1 cellular context compared by ENCODE assay signal in the genomic region with DNA sequence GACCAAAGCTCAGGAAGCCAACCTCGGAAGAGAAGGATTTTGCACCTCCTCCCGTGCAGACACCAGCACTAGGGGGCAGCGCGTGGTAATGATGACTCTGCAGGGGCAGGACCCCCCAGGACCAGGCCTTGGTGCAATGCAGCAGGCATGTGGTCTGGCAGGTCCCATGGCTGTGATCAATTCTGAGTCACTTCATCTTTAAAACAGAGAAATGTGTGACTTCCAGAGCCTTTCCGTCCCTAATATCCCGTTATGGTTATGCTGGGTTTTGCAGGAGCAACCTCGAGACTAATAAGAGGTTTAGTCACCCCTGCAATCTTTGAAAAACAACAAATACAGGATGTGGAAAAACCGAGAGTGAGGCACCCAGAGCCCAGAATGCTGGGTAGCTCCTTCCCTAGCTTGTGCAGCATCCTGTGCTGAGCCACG.
TF ChIP-seq lines count a peak whose summit lies in the region.

No MANE protein-coding gene starts in this region.

TF ChIP-seq in IMR-90, 13 proteins besides CTCF, POLR2A, EP300 and RAD21 (continued from another document):
- TF ChIP-seq MXI1 (IDR thresholded peaks at IDR 0.05; ENCODE audit: borderline replicate concordance, low read depth, low read length) (0 out of 2 replicates have a peak, but pooled peaks have one; percentile 26), CHD1 (IDR thresholded peaks at IDR 0.05; ENCODE audit: low read depth, low read length) (no peak), NFE2L2 (IDR thresholded peaks at IDR 0.05; ENCODE audit: low read depth, low read length) (peak; percentile 93), MAZ (IDR thresholded peaks at IDR 0.05; ENCODE audit: borderline replicate concordance, low read depth, low read length) (peak; percentile 65; the same call in 1 of the 2 replicates), SMC3 (IDR thresholded peaks at IDR 0.05; ENCODE audit: low read depth, low read length) (peak; percentile 36), RFX5 (IDR thresholded peaks at IDR 0.05; ENCODE audit: low read depth, low read length) (no peak), CEBPB (IDR thresholded peaks at IDR 0.05; ENCODE audit: low read depth, low read length) (peak; percentile 72), USF2 (IDR thresholded peaks at IDR 0.05; ENCODE audit: low read depth, low read length) (peak; percentile 59; the same call in 1 of the 2 replicates), MAFK (IDR thresholded peaks at IDR 0.05; ENCODE audit: low read depth, low read length) (peak; percentile 74; the same call in 1 of the 2 replicates), RCOR1 (IDR thresholded peaks at IDR 0.05; ENCODE audit: insufficient replicate concordance, low read length) (peak; percentile 53)
- TF ChIP-seq, protein P1, sequence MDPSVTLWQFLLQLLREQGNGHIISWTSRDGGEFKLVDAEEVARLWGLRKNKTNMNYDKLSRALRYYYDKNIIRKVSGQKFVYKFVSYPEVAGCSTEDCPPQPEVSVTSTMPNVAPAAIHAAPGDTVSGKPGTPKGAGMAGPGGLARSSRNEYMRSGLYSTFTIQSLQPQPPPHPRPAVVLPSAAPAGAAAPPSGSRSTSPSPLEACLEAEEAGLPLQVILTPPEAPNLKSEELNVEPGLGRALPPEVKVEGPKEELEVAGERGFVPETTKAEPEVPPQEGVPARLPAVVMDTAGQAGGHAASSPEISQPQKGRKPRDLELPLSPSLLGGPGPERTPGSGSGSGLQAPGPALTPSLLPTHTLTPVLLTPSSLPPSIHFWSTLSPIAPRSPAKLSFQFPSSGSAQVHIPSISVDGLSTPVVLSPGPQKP (IDR thresholded peaks at IDR 0.05; ENCODE audit: borderline replicate concordance, low read depth, low read length): no peak
TF ChIP-seq in IMR-90: peak in this region for 10.
